Comparison of ENCODE assay signal across 5 cellular contexts in genomic region chr16:55792934-55793374, GRCh38. TPM values are rescaled to one million over a fixed set of nuclear protein-coding genes. Genes with fewer than 3 reads are reported as not detected.
"Had no signal": no experiment of that assay in that cellular context is flagged by ENCODE, and none has a peak within 500 bp of the region (broad histone marks: within the 10 kb centered on the region; RNA-seq: fewer than 3 reads in every experiment).

No MANE protein-coding gene starts in this region.

RNA-seq across cellular contexts. Expression of gene CES1, which starts 39.9 kb away (rescaled TPM):
- total RNA-seq: HT-29, LHCN-M2, MCF 10A, RPMI7951, SJCRH30 had no signal
